8 cellular contexts compared by ENCODE assay signal in genomic region chr11:13668957-13669521, GRCh38. TPM values are rescaled to one million over a fixed set of nuclear protein-coding genes. Genes with fewer than 3 reads are reported as not detected.
DNase-seq lines count a peak whose midpoint lies in the region; ATAC-seq and TF ChIP-seq lines count a peak whose summit lies in the region.

No MANE protein-coding gene starts in this region.

- H3K27me3 ChIP-seq in parathyroid adenoma (ENCODE audit: control insufficient read depth, insufficient read depth, low read length) = no peaks in the 10 kb centered on the region
- no peaks in the 10 kb centered on the region for H3K27me3 ChIP-seq in upper lobe of right lung

- no peaks in the 10 kb centered on the region for H3K9me3 ChIP-seq in parathyroid adenoma (ENCODE audit: control insufficient read depth, low read length)
- H3K9me3 ChIP-seq in upper lobe of right lung = no peaks in the 10 kb centered on the region

- TF ChIP-seq CTCF in fibroblast of villous mesenchyme (IDR thresholded peaks at IDR 0.05; ENCODE audit: insufficient read depth, low read depth, low read length) (no peak), parathyroid adenoma (IDR thresholded peaks at IDR 0.05) (no peak), upper lobe of right lung (IDR thresholded peaks at IDR 0.05) (no peak)

- ATAC-seq in GM18868 (IDR thresholded peaks at IDR 0.05; ENCODE audit: unreplicated experiment) = peak; percentile 12
- peak; percentile 14 for ATAC-seq in HG03097 (IDR thresholded peaks at IDR 0.05; ENCODE audit: low FRiP score, unreplicated experiment)
- peak; percentile 22 for ATAC-seq in upper lobe of right lung

- H2AFZ ChIP-seq in parathyroid adenoma = peak overlapping the region; percentile 91

- intact Hi-C loops in upper lobe of right lung (cut with DNase I) = no loop called here

- H3K4me3 ChIP-seq in fibroblast of villous mesenchyme (ENCODE audit: low read depth, low read length) (peak overlapping the region; percentile 82), parathyroid adenoma (ENCODE audit: low read depth, low read length) (peak overlapping the region; percentile 70), upper lobe of right lung (peak overlapping the region; percentile 80)

- peak overlapping the region; percentile 69 for H3K4me2 ChIP-seq in parathyroid adenoma (ENCODE audit: low read length)

- H3K4me1 ChIP-seq in parathyroid adenoma (no peaks in the 10 kb centered on the region), upper lobe of right lung (peaks cover 19% of the 10 kb centered on the region)

- H3K9ac ChIP-seq in parathyroid adenoma = peak overlapping the region; percentile 61

- H3K36me3 ChIP-seq in parathyroid adenoma (ENCODE audit: control insufficient read depth, insufficient read depth, low read length) (no peaks in the 10 kb centered on the region), upper lobe of right lung (no peaks in the 10 kb centered on the region)

- DNase-seq in A172 (ENCODE audit: low spot score) = peak; percentile 38
- DNase-seq in NOMO-1 treated with dmso at 0.1 percent for 144 hours (lab: John Stamatoyannopoulos, UW; ENCODE audit: unreplicated experiment) = peak; percentile 50
- peak; percentile 27 for DNase-seq in activated T-helper 1 cell treated with Interleukin-2 at 50 U/mL for 16 hours (ENCODE audit: low read depth)
- DNase-seq in fibroblast of villous mesenchyme (ENCODE audit: low read depth) = peak; percentile 52
- DNase-seq in upper lobe of right lung = peak; percentile 82

- H3K79me2 ChIP-seq in parathyroid adenoma = peaks cover 18% of the 10 kb centered on the region

- H3K27ac ChIP-seq in parathyroid adenoma = peak overlapping the region; percentile 47
- H3K27ac ChIP-seq in upper lobe of right lung = peak overlapping the region; percentile 87

RNA-seq across cellular contexts. Expression of gene FAR1, which starts 0.6 kb away (rescaled TPM):
- total RNA-seq in A172 (2014; rRNA removed; shearing (Covaris generic)) = 64.7 and 81.5 TPM in 2 replicates
- total RNA-seq in fibroblast of villous mesenchyme = 58.3 and 59.9 TPM in 2 replicates
- 59.7 TPM for total RNA-seq in upper lobe of right lung

Comparison
In these comparisons a context has a peak if more than half of its experiments do, and no peak if none do; other contexts are left out.
1. Peak in every context shown above with its lines: DNase-seq, ATAC-seq, H3K4me3 ChIP-seq and H3K27ac ChIP-seq.
2. DNase-seq: peak in every context shown above with its lines; median percentile 82 in upper lobe of right lung; 52 in fibroblast of villous mesenchyme; 50 in NOMO-1 treated with dmso at 0.1 percent for 144 hours; 38 in A172; 27 in activated T-helper 1 cell treated with Interleukin-2 at 50 U/mL for 16 hours.